22 cellular contexts compared by ENCODE assay signal in genomic region chr6:67736816-67737215, GRCh38.
"Had no signal": no experiment of that assay in that cellular context is flagged by ENCODE, and none has a peak within 500 bp of the region (broad histone marks: within the 10 kb centered on the region; RNA-seq: fewer than 3 reads in every experiment).

No MANE protein-coding gene starts in this region.

- H3K4me3 ChIP-seq: adrenal gland, cardiac muscle cell, ovary, prostate gland, right atrium auricular region, spleen, thoracic aorta had no signal

- H3K4me1 ChIP-seq: adrenal gland, prostate gland, right atrium auricular region, spleen had no signal

- H3K4me1 Mint-ChIP-seq: activated T-helper 17 cell treated with anti-CD3 and anti-CD28 coated beads, Interleukin-2, amount 50 U/mL, for 72 hours; WTC11 had no signal

- H3K9me3 ChIP-seq: ovary, prostate gland had no signal

- H3K36me3 ChIP-seq: adrenal gland, cardiac muscle cell, ovary, prostate gland, right atrium auricular region, spleen, thoracic aorta had no signal

- H3K4me3 Mint-ChIP-seq: activated naive CD8-positive, alpha-beta T cell; activated T-cell treated with anti-CD3 and anti-CD28 coated beads, Interleukin-2, amount 50 U/mL, for 24 hours; activated T-helper 17 cell treated with anti-CD3 and anti-CD28 coated beads, Interleukin-2, amount 50 U/mL, for 72 hours; natural killer cell treated with Interleukin-12 subunit alpha and Interleukin-12 subunit beta and Interleukin-15 and Interleukin-18, amount 100 ng/mL, for 72 hours; type B pancreatic cell; WTC11 had no signal

- H3K27ac ChIP-seq: adrenal gland, cardiac muscle cell, ovary, prostate gland, right atrium auricular region, spleen, thoracic aorta had no signal

- H3K27me3 ChIP-seq: adrenal gland, cardiac muscle cell, ovary, right atrium auricular region, spleen had no signal

- H3K36me3 Mint-ChIP-seq: activated naive CD8-positive, alpha-beta T cell; type B pancreatic cell had no signal

- DNase-seq: activated T-cell treated with anti-CD3 and anti-CD28 coated beads, Interleukin-2, amount 50 U/mL, for 24 hours; adrenal gland; dermis blood vessel endothelial cell; effector CD8-positive, alpha-beta T cell; hippocampal formation; left ventricle myocardium superior; mammary epithelial cell; ovary; spleen; stimulated activated CD4-positive, alpha-beta T cell treated with anti-CD3 and anti-CD28 coated beads, Interleukin-4, amount 100 ng/mL, for 1 hour; stimulated activated naive CD4-positive, alpha-beta T cell; T-helper 9 cell had no signal

- H3K27me3 Mint-ChIP-seq: activated naive CD8-positive, alpha-beta T cell; activated T-cell treated with anti-CD3 and anti-CD28 coated beads, Interleukin-2, amount 50 U/mL, for 24 hours; activated T-helper 17 cell treated with anti-CD3 and anti-CD28 coated beads, Interleukin-2, amount 50 U/mL, for 72 hours; natural killer cell treated with Interleukin-12 subunit alpha and Interleukin-12 subunit beta and Interleukin-15 and Interleukin-18, amount 100 ng/mL, for 72 hours; type B pancreatic cell had no signal

- FAIRE-seq: frontal cortex had no signal

- ATAC-seq: activated T-helper 17 cell treated with anti-CD3 and anti-CD28 coated beads, Interleukin-2, amount 50 U/mL, for 72 hours; left ventricle myocardium superior; natural killer cell treated with Interleukin-12 subunit alpha and Interleukin-12 subunit beta and Interleukin-15 and Interleukin-18, amount 100 ng/mL, for 72 hours; WTC11 had no signal

- H3K27ac Mint-ChIP-seq: activated naive CD8-positive, alpha-beta T cell; activated T-cell treated with anti-CD3 and anti-CD28 coated beads, Interleukin-2, amount 50 U/mL, for 24 hours; activated T-helper 17 cell treated with anti-CD3 and anti-CD28 coated beads, Interleukin-2, amount 50 U/mL, for 72 hours; natural killer cell treated with Interleukin-12 subunit alpha and Interleukin-12 subunit beta and Interleukin-15 and Interleukin-18, amount 100 ng/mL, for 72 hours; type B pancreatic cell; WTC11 had no signal
